Comparison of ENCODE assay signal across 8 cellular contexts in genomic region chr5:102866315-102866693, GRCh38.
DNase-seq lines count a peak whose midpoint lies in the region; ATAC-seq, FAIRE-seq and TF ChIP-seq lines count a peak whose summit lies in the region.

No MANE protein-coding gene starts in this region.

- no peak for FAIRE-seq in bronchial epithelial cell (lab: Jason Lieb, UNC)

- peak in 1 of 2 donors; percentile 6 for ATAC-seq in lower lobe of right lung
- no peak for ATAC-seq in upper lobe of right lung
- no peak for ATAC-seq in HG03565 (IDR thresholded peaks at IDR 0.05; ENCODE audit: unreplicated experiment)

- DNase-seq in GM06990 (ENCODE audit: extremely low read depth, insufficient read length): no peak
- peak; percentile 53 for DNase-seq in HT-29 (ENCODE audit: low spot score)
- DNase-seq in bronchial epithelial cell (ENCODE audit: low read depth): no peak
- no peak for DNase-seq in lower lobe of right lung
- no peak for DNase-seq in upper lobe of right lung
- no peak for DNase-seq in DMS53 (lab: John Stamatoyannopoulos, UW)
- DNase-seq in activated CD4-positive, alpha-beta T cell treated with anti-CD3 and anti-CD28 coated beads, Interleukin-2, amount 50 U/mL, for 48 hours: no peak

- H3K27me3 ChIP-seq in GM06990 (replicated peaks; ENCODE audit: control insufficient read depth, insufficient read depth, low read length) (no peaks in the 10 kb centered on the region), bronchial epithelial cell (ENCODE audit: control insufficient read depth, insufficient read depth, low read length) (no peaks in the 10 kb centered on the region), lower lobe of right lung (ENCODE audit: low read depth) (no peaks in the 10 kb centered on the region), upper lobe of right lung (no peaks in the 10 kb centered on the region)

- intact Hi-C loops in lower lobe of right lung (cut with DNase I) (no loop called here), upper lobe of right lung (cut with DNase I) (no loop called here)

- H3K9me3 ChIP-seq in lower lobe of right lung (no peaks in the 10 kb centered on the region), upper lobe of right lung (no peaks in the 10 kb centered on the region)

- no peak for TF ChIP-seq CTCF in GM06990 (IDR thresholded peaks at IDR 0.05; ENCODE audit: insufficient read depth, low read length, poor library complexity, severe bottlenecking)
- TF ChIP-seq CTCF in bronchial epithelial cell (IDR thresholded peaks at IDR 0.05; ENCODE audit: insufficient read depth, low read length, severe bottlenecking): no peak
- no peak for TF ChIP-seq CTCF in lower lobe of right lung (IDR thresholded peaks at IDR 0.05)
- no peak for TF ChIP-seq CTCF in upper lobe of right lung (IDR thresholded peaks at IDR 0.05)

- peak overlapping the region; percentile 71 for H3K4me3 ChIP-seq in GM06990 (replicated peaks; ENCODE audit: low read depth, low read length)
- peak overlapping the region; percentile 61 for H3K4me3 ChIP-seq in bronchial epithelial cell (ENCODE audit: low read depth, low read length)
- peak overlapping the region; percentile 67 for H3K4me3 ChIP-seq in lower lobe of right lung
- peak overlapping the region; percentile 61 for H3K4me3 ChIP-seq in upper lobe of right lung

- H3K4me1 ChIP-seq in lower lobe of right lung: peaks cover 24% of the 10 kb centered on the region
- peaks cover 7% of the 10 kb centered on the region for H3K4me1 ChIP-seq in upper lobe of right lung

- peak overlapping the region; percentile 79 for H3K27ac ChIP-seq in lower lobe of right lung
- peak overlapping the region; percentile 53 for H3K27ac ChIP-seq in upper lobe of right lung

- H3K36me3 ChIP-seq in GM06990 (ENCODE audit: control insufficient read depth, insufficient read depth, low read length) (no peaks in the 10 kb centered on the region), bronchial epithelial cell (ENCODE audit: control insufficient read depth, insufficient read depth, low read length) (no peaks in the 10 kb centered on the region), lower lobe of right lung (no peaks in the 10 kb centered on the region), upper lobe of right lung (no peaks in the 10 kb centered on the region)
